1 cellular context compared by ENCODE assay signal in genomic region chr3:13883681-13884080, GRCh38.
TF ChIP-seq lines count a peak whose summit lies in the region.

No MANE protein-coding gene starts in this region.

TF ChIP-seq in SK-N-SH, 30 proteins besides CTCF, POLR2A, EP300 and RAD21 (continued from another document):
- TF ChIP-seq, protein P1, sequence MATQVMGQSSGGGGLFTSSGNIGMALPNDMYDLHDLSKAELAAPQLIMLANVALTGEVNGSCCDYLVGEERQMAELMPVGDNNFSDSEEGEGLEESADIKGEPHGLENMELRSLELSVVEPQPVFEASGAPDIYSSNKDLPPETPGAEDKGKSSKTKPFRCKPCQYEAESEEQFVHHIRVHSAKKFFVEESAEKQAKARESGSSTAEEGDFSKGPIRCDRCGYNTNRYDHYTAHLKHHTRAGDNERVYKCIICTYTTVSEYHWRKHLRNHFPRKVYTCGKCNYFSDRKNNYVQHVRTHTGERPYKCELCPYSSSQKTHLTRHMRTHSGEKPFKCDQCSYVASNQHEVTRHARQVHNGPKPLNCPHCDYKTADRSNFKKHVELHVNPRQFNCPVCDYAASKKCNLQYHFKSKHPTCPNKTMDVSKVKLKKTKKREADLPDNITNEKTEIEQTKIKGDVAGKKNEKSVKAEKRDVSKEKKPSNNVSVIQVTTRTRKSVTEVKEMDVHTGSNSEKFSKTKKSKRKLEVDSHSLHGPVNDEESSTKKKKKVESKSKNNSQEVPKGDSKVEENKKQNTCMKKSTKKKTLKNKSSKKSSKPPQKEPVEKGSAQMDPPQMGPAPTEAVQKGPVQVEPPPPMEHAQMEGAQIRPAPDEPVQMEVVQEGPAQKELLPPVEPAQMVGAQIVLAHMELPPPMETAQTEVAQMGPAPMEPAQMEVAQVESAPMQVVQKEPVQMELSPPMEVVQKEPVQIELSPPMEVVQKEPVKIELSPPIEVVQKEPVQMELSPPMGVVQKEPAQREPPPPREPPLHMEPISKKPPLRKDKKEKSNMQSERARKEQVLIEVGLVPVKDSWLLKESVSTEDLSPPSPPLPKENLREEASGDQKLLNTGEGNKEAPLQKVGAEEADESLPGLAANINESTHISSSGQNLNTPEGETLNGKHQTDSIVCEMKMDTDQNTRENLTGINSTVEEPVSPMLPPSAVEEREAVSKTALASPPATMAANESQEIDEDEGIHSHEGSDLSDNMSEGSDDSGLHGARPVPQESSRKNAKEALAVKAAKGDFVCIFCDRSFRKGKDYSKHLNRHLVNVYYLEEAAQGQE (IDR thresholded peaks at IDR 0.05; ENCODE audit: low read depth, low read length) = no peak
